Comparison of ENCODE assay signal across 9 cellular contexts in the genomic region with DNA sequence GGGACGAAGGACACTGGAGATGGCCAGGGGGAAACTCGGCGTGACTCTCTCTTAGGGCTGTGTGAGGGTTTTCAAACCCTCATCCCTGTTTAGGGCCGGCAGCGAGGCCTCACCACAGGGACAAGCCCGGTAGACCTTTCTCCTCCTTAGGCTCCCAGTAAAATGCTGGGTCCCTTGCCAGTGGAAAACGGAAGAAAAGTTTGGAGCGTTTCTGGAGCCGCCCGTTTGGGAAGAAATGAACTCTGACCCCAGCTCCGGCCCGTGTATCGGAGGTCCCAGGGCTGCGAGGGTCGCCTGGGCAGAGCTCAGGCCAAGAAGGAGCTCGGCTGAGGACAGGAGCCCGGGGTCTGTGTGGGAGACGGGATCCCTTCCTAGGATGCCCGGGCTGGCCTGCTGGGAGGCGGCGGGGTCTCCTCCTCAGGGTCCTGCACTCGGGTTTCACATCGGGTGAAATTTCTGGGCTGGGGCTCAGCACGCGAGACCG. TPM values are rescaled to one million over a fixed set of nuclear protein-coding genes. Genes with fewer than 3 reads are reported as not detected.
A peak's percentile ranks its signal among the peaks of the same experiment; 100 is the strongest.
DNase-seq lines count a peak whose midpoint lies in the region; ATAC-seq and TF ChIP-seq lines count a peak whose summit lies in the region.
"Had no signal": no experiment of that assay in that cellular context is flagged by ENCODE, and none has a peak within 500 bp of the region (broad histone marks: within the 10 kb centered on the region; RNA-seq: fewer than 3 reads in every experiment).

No MANE protein-coding gene starts in this region.

- H3K27ac Mint-ChIP-seq in activated CD4-positive, alpha-beta memory T cell treated with anti-CD3 and anti-CD28 coated beads for 36 hours: peak overlapping the region; percentile 49

- POLR2A ChIA-PET in HEK293 (lab: Yijun Ruan, JAX): interaction anchor here (0.5 to 3.4 kb wide), 12 partner anchors 8 to 1193 kb away, joined by 3 to 23 read pairs (median 6); partner anchors contain the start of genes RPS2 and ZNF213
- POLR2A ChIA-PET in activated CD4-positive, alpha-beta memory T cell treated with anti-CD3 and anti-CD28 coated beads for 36 hours (lab: Charles Lee): interaction anchor here (0.6 to 1.5 kb wide), 4 partner anchors 10 to 476 kb away, joined by 3 to 8 read pairs (median 3); partner anchors contain the start of gene ZNF213

- H3K36me3 ChIP-seq in HEK293 (ENCODE audit: control insufficient read depth in 2 of 2, insufficient read depth in 1 of 2, low read length in 2 of 2) (no peaks in the 10 kb centered on the region), gastrocnemius medialis (no peaks in the 10 kb centered on the region)

- peaks cover 2% of the 10 kb centered on the region for H3K36me3 Mint-ChIP-seq in activated CD4-positive, alpha-beta memory T cell treated with anti-CD3 and anti-CD28 coated beads for 36 hours

- TF ChIP-seq CTCF in AG09309 (IDR thresholded peaks at IDR 0.05; ENCODE audit: control insufficient read depth, insufficient read depth, low read depth, low read length, missing control alignments) (no peak), HEK293 (tag by site-specific recombination; IDR thresholded peaks at IDR 0.05) (no peak), gastrocnemius medialis (IDR thresholded peaks at IDR 0.05 in 4 of 5, conservative IDR thresholded peaks at IDR 0.05 in 1 of 5) (no peak)

- H3K4me1 Mint-ChIP-seq in activated CD4-positive, alpha-beta memory T cell treated with anti-CD3 and anti-CD28 coated beads for 36 hours (ENCODE audit: low read depth): peaks cover 19% of the 10 kb centered on the region

- TF ChIP-seq POLR2A in gastrocnemius medialis (IDR thresholded peaks at IDR 0.05): no peak

- DNase-seq in AG09309 (ENCODE audit: low read depth) (no peak), left cardiac atrium (no peak), gastrocnemius medialis (no peak), hypothalamus (lab: John Stamatoyannopoulos, UW) (no peak), DMS79 treated with DMSO at 0.1 percent for 48 hours (lab: John Stamatoyannopoulos, UW) (no peak)
- DNase-seq in activated CD4-positive, alpha-beta memory T cell treated with anti-CD3 and anti-CD28 coated beads for 36 hours: no peak

- H3K27me3 ChIP-seq in gastrocnemius medialis: peaks cover 50 to 69% (median 59%) of the 10 kb centered on the region in 3 donors

- peak overlapping the region; percentile 76 for H3K4me3 Mint-ChIP-seq in activated CD4-positive, alpha-beta memory T cell treated with anti-CD3 and anti-CD28 coated beads for 36 hours

- H3K9me3 ChIP-seq in HEK293 (ENCODE audit: control insufficient read depth, insufficient read depth, low read depth, low read length): no peaks in the 10 kb centered on the region
- no peaks in the 10 kb centered on the region for H3K9me3 ChIP-seq in gastrocnemius medialis

- H3K27ac ChIP-seq in HEK293 (ENCODE audit: extremely low read depth, low read depth, low read length) (peak overlapping the region; percentile 57), gastrocnemius medialis (peak overlapping the region; percentile 74 to 80 (median 75))

- ATAC-seq in left cardiac atrium (peak; percentile 11 to 30), gastrocnemius medialis (peak; percentile 23 to 48), GM21367 (IDR thresholded peaks at IDR 0.05; ENCODE audit: unreplicated experiment) (no peak)

- H3K9me3 Mint-ChIP-seq in activated CD4-positive, alpha-beta memory T cell treated with anti-CD3 and anti-CD28 coated beads for 36 hours: peaks cover 6% of the 10 kb centered on the region

- H3K4me1 ChIP-seq in HEK293 (ENCODE audit: control insufficient read depth, insufficient read depth, low read length) (no peaks in the 10 kb centered on the region), gastrocnemius medialis (peaks cover 3 to 15% of the 10 kb centered on the region in 2 donors)

- H3K4me3 ChIP-seq in AG09309 (ENCODE audit: control insufficient read depth, low read depth, low read length) (peak overlapping the region; percentile 56), HEK293 (ENCODE audit: low read depth, low read length) (peak overlapping the region; percentile 60), gastrocnemius medialis (peak overlapping the region; percentile 60 to 92 (median 70))

- in situ Hi-C loops in gastrocnemius medialis (cut with MboI; ENCODE audit: low sequenced_read_pairs in 4 of 4): no loop called here

- CTCF ChIA-PET in HEK293 (lab: Yijun Ruan, JAX): interaction anchor here (0.6 to 1.9 kb wide), 6 partner anchors 10 to 214 kb away, joined by 3 to 9 read pairs (median 4); no protein-coding TSS in a partner anchor
- CTCF ChIA-PET in activated CD4-positive, alpha-beta memory T cell treated with anti-CD3 and anti-CD28 coated beads for 36 hours (lab: Charles Lee): interaction anchor here (0.7 to 2.8 kb wide), 7 partner anchors 8 to 57 kb away, joined by 3 to 15 read pairs (median 4); no protein-coding TSS in a partner anchor

- intact Hi-C loops in activated CD4-positive, alpha-beta memory T cell treated with anti-CD3 and anti-CD28 coated beads for 36 hours (cut with micrococcal nuclease): loop anchor here (1.0 kb wide), 1 partner anchor 8 kb away; no protein-coding TSS in a partner anchor
- intact Hi-C loops in left cardiac atrium (cut with DNase I): no loop called here
- intact Hi-C loops in gastrocnemius medialis (cut with DNase I; ENCODE audit: low total_unique reads): loop anchor here (1.0 to 10.0 kb wide), 2 partner anchors 8 to 347 kb away; partner anchors contain the start of gene CLUAP1

- H3K27me3 Mint-ChIP-seq in activated CD4-positive, alpha-beta memory T cell treated with anti-CD3 and anti-CD28 coated beads for 36 hours: peaks cover 4% of the 10 kb centered on the region

TF ChIP-seq in HEK293, 187 proteins besides CTCF, POLR2A, EP300 and RAD21:
- no peak for TF ChIP-seq ZNF596 (tag by site-specific recombination; IDR thresholded peaks at IDR 0.05)
- TF ChIP-seq ZNF394 (tag by site-specific recombination; IDR thresholded peaks at IDR 0.05; ENCODE audit: borderline replicate concordance): no peak
- peak; percentile 73 for TF ChIP-seq ZBTB20 (tag by site-specific recombination; IDR thresholded peaks at IDR 0.05)
- TF ChIP-seq BCL6B (tag by site-specific recombination; IDR thresholded peaks at IDR 0.05): no peak
- TF ChIP-seq IKZF3 (tag by site-specific recombination; IDR thresholded peaks at IDR 0.05): peak; percentile 59; the same call in 1 of the 2 replicates
- TF ChIP-seq ZNF837 (tag by site-specific recombination; IDR thresholded peaks at IDR 0.05): no peak
- TF ChIP-seq ZNF335 (tag by site-specific recombination; conservative IDR thresholded peaks at IDR 0.05): peak; percentile 17
- TF ChIP-seq ZNF660 (tag by site-specific recombination; IDR thresholded peaks at IDR 0.05): 0 out of 2 replicates have a peak, but pooled peaks have one; percentile 18
- no peak for TF ChIP-seq REPIN1 (tag by site-specific recombination; IDR thresholded peaks at IDR 0.05; ENCODE audit: low read depth)
- 0 out of 2 replicates have a peak, but pooled peaks have one; percentile 30 for TF ChIP-seq PRDM1 (tag by site-specific recombination; IDR thresholded peaks at IDR 0.05)
- TF ChIP-seq ZNF140 (tag by site-specific recombination; IDR thresholded peaks at IDR 0.05): no peak
- TF ChIP-seq, protein P1, sequence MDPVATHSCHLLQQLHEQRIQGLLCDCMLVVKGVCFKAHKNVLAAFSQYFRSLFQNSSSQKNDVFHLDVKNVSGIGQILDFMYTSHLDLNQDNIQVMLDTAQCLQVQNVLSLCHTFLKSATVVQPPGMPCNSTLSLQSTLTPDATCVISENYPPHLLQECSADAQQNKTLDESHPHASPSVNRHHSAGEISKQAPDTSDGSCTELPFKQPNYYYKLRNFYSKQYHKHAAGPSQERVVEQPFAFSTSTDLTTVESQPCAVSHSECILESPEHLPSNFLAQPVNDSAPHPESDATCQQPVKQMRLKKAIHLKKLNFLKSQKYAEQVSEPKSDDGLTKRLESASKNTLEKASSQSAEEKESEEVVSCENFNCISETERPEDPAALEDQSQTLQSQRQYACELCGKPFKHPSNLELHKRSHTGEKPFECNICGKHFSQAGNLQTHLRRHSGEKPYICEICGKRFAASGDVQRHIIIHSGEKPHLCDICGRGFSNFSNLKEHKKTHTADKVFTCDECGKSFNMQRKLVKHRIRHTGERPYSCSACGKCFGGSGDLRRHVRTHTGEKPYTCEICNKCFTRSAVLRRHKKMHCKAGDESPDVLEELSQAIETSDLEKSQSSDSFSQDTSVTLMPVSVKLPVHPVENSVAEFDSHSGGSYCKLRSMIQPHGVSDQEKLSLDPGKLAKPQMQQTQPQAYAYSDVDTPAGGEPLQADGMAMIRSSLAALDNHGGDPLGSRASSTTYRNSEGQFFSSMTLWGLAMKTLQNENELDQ (tag by site-specific recombination; IDR thresholded peaks at IDR 0.05; ENCODE audit: low read depth): no peak

RNA-seq across cellular contexts. Expression of gene ZNF213, which starts 23.2 kb away (rescaled TPM):
- 1 to 10 TPM; 9.0 TPM for total RNA-seq in activated CD4-positive, alpha-beta memory T cell treated with anti-CD3 and anti-CD28 coated beads for 36 hours
- total RNA-seq in left cardiac atrium (1 to 10 TPM; 6.5 to 6.7 TPM), gastrocnemius medialis (10 to 100 TPM in 3 of 4 donors, 1 to 10 TPM in 1; 8.9 to 18.6 (median 14.5) TPM)

RNA-seq across cellular contexts. Expression of gene OR1F1, which starts 29.9 kb away (rescaled TPM):
- not detected for total RNA-seq in activated CD4-positive, alpha-beta memory T cell treated with anti-CD3 and anti-CD28 coated beads for 36 hours
- total RNA-seq in left cardiac atrium: not detected
- total RNA-seq in gastrocnemius medialis: not detected
- total RNA-seq: renal cortical epithelial cell had no signal

RNA-seq across cellular contexts. Expression of gene ZNF205, which starts 45.7 kb away (rescaled TPM):
- under 1 TPM in 1 of 2 experiments, not detected in 1; 0.21 TPM for total RNA-seq in activated CD4-positive, alpha-beta memory T cell treated with anti-CD3 and anti-CD28 coated beads for 36 hours
- total RNA-seq in left cardiac atrium (1 to 10 TPM; 7.0 to 7.2 TPM), gastrocnemius medialis (10 to 100 TPM in 1 of 4 donors, 1 to 10 TPM in 3; 4.8 to 10.8 (median 6.1) TPM)

RNA-seq across cellular contexts. Expression of gene ZSCAN10, which starts 59.0 kb away (rescaled TPM):
- total RNA-seq in activated CD4-positive, alpha-beta memory T cell treated with anti-CD3 and anti-CD28 coated beads for 36 hours: under 1 TPM in 1 of 2 experiments, not detected in 1; 0.19 TPM
- not detected for total RNA-seq in left cardiac atrium
- not detected for total RNA-seq in gastrocnemius medialis
- total RNA-seq: renal cortical epithelial cell had no signal

Comparison
In these comparisons a context has a peak if more than half of its experiments do, and no peak if none do; other contexts are left out.
1. RNA of gene ZNF205, which starts 45.7 kb away (total RNA-seq): 7.0 to 7.2 TPM in left cardiac atrium and 4.8 to 10.8 TPM in gastrocnemius medialis; 0.21 TPM in activated CD4-positive, alpha-beta memory T cell treated with anti-CD3 and anti-CD28 coated beads for 36 hours; every median in the first group is over 4 times any median in the second.
2. intact Hi-C loops: an anchor here in activated CD4-positive, alpha-beta memory T cell treated with anti-CD3 and anti-CD28 coated beads for 36 hours (1.0 kb wide) and gastrocnemius medialis (1.0 to 10.0 kb wide); none called in left cardiac atrium.
3. Peak in every context shown above with its lines, with median percentiles within 50 percentile points of each other: H3K4me3 ChIP-seq.